ENCODE assay signal across 8 cellular contexts in the genomic region with DNA sequence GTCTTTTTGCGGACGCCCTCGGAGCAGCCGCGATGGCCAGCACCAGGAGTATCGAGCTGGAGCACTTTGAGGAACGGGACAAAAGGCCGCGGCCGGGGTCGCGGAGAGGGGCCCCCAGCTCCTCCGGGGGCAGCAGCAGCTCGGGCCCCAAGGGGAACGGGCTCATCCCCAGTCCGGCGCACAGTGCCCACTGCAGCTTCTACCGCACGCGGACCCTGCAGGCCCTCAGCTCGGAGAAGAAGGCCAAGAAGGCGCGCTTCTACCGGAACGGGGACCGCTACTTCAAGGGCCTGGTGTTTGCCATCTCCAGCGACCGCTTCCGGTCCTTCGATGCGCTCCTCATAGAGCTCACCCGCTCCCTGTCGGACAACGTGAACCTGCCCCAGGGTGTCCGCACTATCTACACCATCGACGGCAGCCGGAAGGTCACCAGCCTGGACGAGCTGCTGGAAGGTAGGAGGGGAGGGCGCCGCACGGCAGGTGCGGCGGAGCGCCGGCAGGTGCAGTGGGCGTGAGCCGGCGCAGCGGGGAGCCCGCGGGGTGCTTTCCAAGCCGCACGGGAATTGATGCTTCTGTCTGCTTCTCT. TPM values are rescaled to one million over a fixed set of nuclear protein-coding genes. Genes with fewer than 3 reads are reported as not detected.
DNase-seq lines count a peak whose midpoint lies in the region; ATAC-seq, FAIRE-seq and TF ChIP-seq lines count a peak whose summit lies in the region.

No MANE protein-coding gene starts in this region.

- H3K9me3 ChIP-seq in esophagus (ENCODE audit: control insufficient read depth in 2 of 2, insufficient read depth in 1 of 2, low read depth in 1 of 2, low read length in 1 of 2) (no peaks in the 10 kb centered on the region), muscle layer of duodenum (ENCODE audit: control insufficient read depth in 1 of 2, low read length in 2 of 2) (no peaks in the 10 kb centered on the region)

- DNase-seq in AG09309 (ENCODE audit: low read depth) (no peak), GM18507 (ENCODE audit: extremely low spot score, insufficient read length, low read depth) (peak; percentile 8), HT1080 (ENCODE audit: low read depth) (peak; percentile 48)

- FAIRE-seq in GM18507 (lab: Jason Lieb, UNC): no peak

- H3K27ac ChIP-seq in VCaP: peak overlapping the region; percentile 86
- H3K27ac ChIP-seq in esophagus (ENCODE audit: low read depth in 2 of 2, low read length in 1 of 2): peak overlapping the region; percentile 63 to 68
- H3K27ac ChIP-seq in muscle layer of duodenum (ENCODE audit: low read length): no peak overlapping the region

- H3K4me1 ChIP-seq in esophagus (ENCODE audit: control insufficient read depth in 2 of 2, insufficient read depth in 2 of 2, low read length in 1 of 2): peaks cover 0 to 5% of the 10 kb centered on the region in 2 donors
- peaks cover 0 to 18% of the 10 kb centered on the region in 2 donors for H3K4me1 ChIP-seq in muscle layer of duodenum (ENCODE audit: control insufficient read depth in 1 of 2, insufficient read depth in 2 of 2, low read length in 2 of 2)

- H3K36me3 ChIP-seq in esophagus (ENCODE audit: control insufficient read depth in 2 of 2, insufficient read depth in 2 of 2, low read length in 1 of 2) (no peaks in the 10 kb centered on the region), muscle layer of duodenum (ENCODE audit: control insufficient read depth in 1 of 2, insufficient read depth in 2 of 2, low read length in 2 of 2) (no peaks in the 10 kb centered on the region)

- H3K27me3 ChIP-seq in esophagus (ENCODE audit: control insufficient read depth in 1 of 2, insufficient read depth in 2 of 2, low read length in 2 of 2): peaks cover 0 to 3% of the 10 kb centered on the region in 2 donors
- H3K27me3 ChIP-seq in muscle layer of duodenum (ENCODE audit: low read depth, low read length): no peaks in the 10 kb centered on the region

- H3K4me3 ChIP-seq in AG09309 (ENCODE audit: control insufficient read depth, low read depth, low read length) (peak overlapping the region; percentile 77), esophagus (ENCODE audit: low read depth in 1 of 2, low read length in 2 of 2) (peak overlapping the region; percentile 50 to 59), muscle layer of duodenum (ENCODE audit: low read depth in 1 of 2, low read length in 2 of 2) (peak overlapping the region; percentile 71 to 87)

- TF ChIP-seq CTCF in AG09309 (IDR thresholded peaks at IDR 0.05; ENCODE audit: control insufficient read depth, insufficient read depth, low read depth, low read length, missing control alignments) (peak; percentile 10), VCaP (conservative IDR thresholded peaks at IDR 0.05) (peak; percentile 37; the same call in 1 of the 2 replicates)

- 1% methylated on average over 54 of the region's 54 CpGs for WGBS in esophagus, 2 donors

- ATAC-seq in HG02970 (IDR thresholded peaks at IDR 0.05; ENCODE audit: low FRiP score, unreplicated experiment) (no peak), GM19397 (IDR thresholded peaks at IDR 0.05; ENCODE audit: unreplicated experiment) (no peak)

RNA-seq across cellular contexts. Expression of gene DCLK2, which starts 0.8 kb away (rescaled TPM):
- 3.8 and 5.2 TPM in 2 replicates for total RNA-seq in HT1080 (2014; rRNA removed; shearing (Covaris generic))
- polyA plus RNA-seq in HT1080 (2015; cell fraction: cytosol; rRNA removed): 1.2 and 1.5 TPM in 2 replicates
- 1.7 and 1.8 TPM in 2 replicates for polyA plus RNA-seq in HT1080 (2015; cell fraction: nucleus; rRNA removed)
- polyA plus RNA-seq in esophagus: under 1 TPM; 0.74 to 0.75 TPM
